ENCODE assay signal across 18 cellular contexts in genomic region chr9:123003467-123003866, GRCh38. TPM values are rescaled to one million over a fixed set of nuclear protein-coding genes. Genes with fewer than 3 reads are reported as not detected.
A peak's percentile ranks its signal among the peaks of the same experiment; 100 is the strongest.
DNase-seq lines count a peak whose midpoint lies in the region; ATAC-seq and TF ChIP-seq lines count a peak whose summit lies in the region.
"Had no signal": no experiment of that assay in that cellular context is flagged by ENCODE, and none has a peak within 500 bp of the region (broad histone marks: within the 10 kb centered on the region; RNA-seq: fewer than 3 reads in every experiment).

No MANE protein-coding gene starts in this region.

- no peak for TF ChIP-seq POLR2A in heart left ventricle (IDR thresholded peaks at IDR 0.05)

- intact Hi-C loops in heart left ventricle (cut with DNase I) (loop anchor here in 1 of 10 donors (5.0 kb wide), 1 partner anchor 74 kb away; no protein-coding TSS in a partner anchor), Right ventricle myocardium inferior (cut with DNase I) (no loop called here), tibial artery (cut with DNase I; ENCODE audit: low total_unique reads) (no loop called here)

- peaks cover 0 to 79% (median 37%) of the 10 kb centered on the region in 9 donors for H3K36me3 ChIP-seq in heart left ventricle
- H3K36me3 ChIP-seq in tibial artery: peaks cover 0 to 21% (median 0%) of the 10 kb centered on the region in 3 donors

- no peaks in the 10 kb centered on the region for H3K27me3 ChIP-seq in heart left ventricle
- H3K27me3 ChIP-seq in tibial artery: no peaks in the 10 kb centered on the region

- DNase-seq in heart left ventricle: no peak
- DNase-seq in Right ventricle myocardium inferior (ENCODE audit: missing footprints): no peak
- peak; percentile 48 to 59 for DNase-seq in cardiac fibroblast (ENCODE audit: low read depth in 2 of 2)
- peak; percentile 26 to 43 for DNase-seq in lung microvascular endothelial cell (ENCODE audit: low read depth in 2 of 2)
- no peak for DNase-seq in tibial artery
- DNase-seq in Ammon's horn (ENCODE audit: low spot score): no peak
- no peak for DNase-seq in NCI-H82 treated with DMSO at 0.1 percent for 48 hours (lab: John Stamatoyannopoulos, UW; ENCODE audit: unreplicated experiment)
- DNase-seq in RWPE1 (ENCODE audit: low spot score): no peak
- DNase-seq: 8988T; activated CD4-positive, alpha-beta memory T cell treated with anti-CD3 and anti-CD28 coated beads for 36 hours; activated naive CD8-positive, alpha-beta T cell treated with anti-CD3 and anti-CD28 coated beads, Interleukin-2, amount 50 U/mL, for 24 hours; CD8-positive, alpha-beta T cell; cortex of kidney; mammary epithelial cell; NCI-H1417 treated with DMSO at 0.1 percent for 48 hours; NCI-H2227 treated with DMSO at 0.1 percent for 48 hours had no signal

- no peak for TF ChIP-seq CTCF in heart left ventricle (IDR thresholded peaks at IDR 0.05)
- TF ChIP-seq CTCF in cardiac fibroblast (IDR thresholded peaks at IDR 0.05; ENCODE audit: low read depth, low read length): no peak
- TF ChIP-seq CTCF in tibial artery (IDR thresholded peaks at IDR 0.05): no peak
- no peak for TF ChIP-seq CTCF in RWPE1 (conservative IDR thresholded peaks at IDR 0.05; ENCODE audit: low read depth)

- peaks cover 0 to 24% (median 13%) of the 10 kb centered on the region in 12 donors for H3K4me1 ChIP-seq in heart left ventricle
- H3K4me1 ChIP-seq in tibial artery: peaks cover 0 to 62% (median 19%) of the 10 kb centered on the region in 4 donors

- no peak overlapping the region for H3K4me3 ChIP-seq in heart left ventricle
- H3K4me3 ChIP-seq in cardiac fibroblast (replicated peaks in 1 of 2; ENCODE audit: low read depth in 2 of 2, low read length in 2 of 2): no peak overlapping the region
- H3K4me3 ChIP-seq in tibial artery: no peak overlapping the region
- H3K4me3 ChIP-seq: GM12878, HAP-1 had no signal

- ATAC-seq in heart left ventricle (no peak), Right ventricle myocardium inferior (no peak)
- ATAC-seq: activated naive CD8-positive, alpha-beta T cell treated with anti-CD3 and anti-CD28 coated beads, Interleukin-2, amount 50 U/mL, for 24 hours; CD8-positive, alpha-beta T cell; GM12878 had no signal

- CTCF ChIA-PET in RWPE1 (lab: Yijun Ruan, JAX): interaction anchor here (0.6 kb wide), 1 partner anchor 20 kb away, joined by 8 read pairs; no protein-coding TSS in a partner anchor

- 42 to 96% (median 91%) methylated on average over 2 of the region's 2 CpGs for WGBS in heart left ventricle, 4 donors

- POLR2A ChIA-PET in RWPE1 (lab: Yijun Ruan, JAX; ENCODE audit: low non-redundant PET): no interaction called here

- peak overlapping the region in 7 of 12 donors; percentile 10 to 61 (median 36) for H3K27ac ChIP-seq in heart left ventricle
- H3K27ac ChIP-seq in tibial artery: peak overlapping the region; percentile 56 to 80
- no peak overlapping the region for H3K27ac ChIP-seq in RWPE1

- H3K9me3 ChIP-seq in heart left ventricle (no peaks in the 10 kb centered on the region), tibial artery (no peaks in the 10 kb centered on the region)
- H3K9me3 ChIP-seq: HAP-1 had no signal

RNA-seq across cellular contexts. Expression of gene GPR21, which starts 30.0 kb away (rescaled TPM):
- total RNA-seq in heart left ventricle (1 to 10 TPM in 1 of 9 donors, under 1 TPM in 4, not detected in 4; 0.23 to 1.6 (median 0.34) TPM), Right ventricle myocardium inferior (0.49 TPM), lung microvascular endothelial cell (0.44 and 0.60 TPM in 2 replicates)
- polyA plus RNA-seq in heart left ventricle: under 1 TPM in 1 of 2 donors, not detected in 1; 0.19 TPM
- polyA plus RNA-seq: mammary epithelial cell had no signal

Comparison
In these comparisons a context has a peak if more than half of its experiments do, and no peak if none do; other contexts are left out.
1. DNase-seq: peak in cardiac fibroblast (2 of 2) and lung microvascular endothelial cell (2 of 2); none in heart left ventricle (0 of 5), Right ventricle myocardium inferior (single experiment), tibial artery (0 of 2), Ammon's horn (single experiment), NCI-H82 treated with DMSO at 0.1 percent for 48 hours (single experiment) and RWPE1 (single experiment).